17 cellular contexts compared by ENCODE assay signal in genomic region chr20:21106171-21106694, GRCh38. TPM values are rescaled to one million over a fixed set of nuclear protein-coding genes. Genes with fewer than 3 reads are reported as not detected.
DNase-seq lines count a peak whose midpoint lies in the region; ATAC-seq and TF ChIP-seq lines count a peak whose summit lies in the region.
"Had no signal": no experiment of that assay in that cellular context is flagged by ENCODE, and none has a peak within 500 bp of the region (broad histone marks: within the 10 kb centered on the region; RNA-seq: fewer than 3 reads in every experiment).

Gene LINC00237 (minus strand): TSS chr20:21106358.

- no peaks in the 10 kb centered on the region for H3K9me3 Mint-ChIP-seq in activated T-cell treated with anti-CD3 and anti-CD28 coated beads, Interleukin-2, amount 50 U/mL, for 72 hours
- H3K9me3 Mint-ChIP-seq in activated T-cell treated with anti-CD3 and anti-CD28 coated beads, Interleukin-2, amount 50 U/mL, for 4 hours: no peaks in the 10 kb centered on the region
- H3K9me3 Mint-ChIP-seq in activated CD8-positive, alpha-beta T cell treated with anti-CD3 and anti-CD28 coated beads for 36 hours: no peaks in the 10 kb centered on the region
- H3K9me3 Mint-ChIP-seq in stimulated activated memory B cell treated with anti-CD40 and anti-IgM and Interleukin-4, amounts not matched to agents 10 μg/mL and 1 μg/mL and 100 μg/mL, for 72 hours: no peaks in the 10 kb centered on the region
- no peaks in the 10 kb centered on the region for H3K9me3 Mint-ChIP-seq in activated CD4-positive, alpha-beta memory T cell treated with anti-CD3 and anti-CD28 coated beads for 36 hours
- H3K9me3 Mint-ChIP-seq: activated naive CD4-positive, alpha-beta T cell treated with anti-CD3 and anti-CD28 coated beads, Interleukin-2, amount 50 U/mL, for 72 hours; T-helper 1 cell treated with Interleukin-12 subunit alpha and Interleukin-12 subunit beta and Interleukin-4 antibody, amounts not matched to agents 30 μg/mL and 1 μg/mL, for 36 hours had no signal

- DNase-seq in activated T-cell treated with anti-CD3 and anti-CD28 coated beads, Interleukin-2, amount 50 U/mL, for 72 hours: no peak
- no peak for DNase-seq in activated T-cell treated with anti-CD3 and anti-CD28 coated beads, Interleukin-2, amount 50 U/mL, for 4 hours
- DNase-seq in activated CD8-positive, alpha-beta T cell treated with anti-CD3 and anti-CD28 coated beads for 36 hours: no peak
- DNase-seq in activated CD4-positive, alpha-beta memory T cell treated with anti-CD3 and anti-CD28 coated beads for 36 hours: no peak
- no peak for DNase-seq in H4 (ENCODE audit: low spot score)
- DNase-seq: activated CD4-positive, alpha-beta T cell treated with anti-CD3 and anti-CD28 coated beads, Interleukin-2, amount 50 U/mL, for 48 hours; DND-41; GOT3; NCI-H1092 treated with DMSO at 0.1 percent for 48 hours had no signal

- H3K27me3 ChIP-seq in iPS-20b (ENCODE audit: insufficient read depth, low read length): peaks cover 94% of the 10 kb centered on the region

- intact Hi-C loops in activated CD8-positive, alpha-beta T cell treated with anti-CD3 and anti-CD28 coated beads for 36 hours (cut with micrococcal nuclease): loop anchor here (10.0 kb wide), 2 partner anchors 409 to 1469 kb away; partner anchors contain the start of gene NKX2-2
- intact Hi-C loops in activated CD4-positive, alpha-beta memory T cell treated with anti-CD3 and anti-CD28 coated beads for 36 hours (cut with micrococcal nuclease): no loop called here

- ATAC-seq in activated T-cell treated with anti-CD3 and anti-CD28 coated beads, Interleukin-2, amount 50 U/mL, for 72 hours (replicated peaks in 1 of 2): no peak
- no peak for ATAC-seq in activated T-cell treated with anti-CD3 and anti-CD28 coated beads, Interleukin-2, amount 50 U/mL, for 4 hours
- ATAC-seq in activated CD8-positive, alpha-beta T cell treated with anti-CD3 and anti-CD28 coated beads for 36 hours: no peak
- no peak for ATAC-seq in stimulated activated memory B cell treated with anti-CD40 and anti-IgM and Interleukin-4, amounts not matched to agents 10 μg/mL and 1 μg/mL and 100 μg/mL, for 72 hours
- ATAC-seq in HG02571 (IDR thresholded peaks at IDR 0.05; ENCODE audit: unreplicated experiment): no peak
- ATAC-seq: activated naive CD4-positive, alpha-beta T cell treated with anti-CD3 and anti-CD28 coated beads, Interleukin-2, amount 50 U/mL, for 72 hours; pancreas had no signal

- H3K36me3 Mint-ChIP-seq in activated T-cell treated with anti-CD3 and anti-CD28 coated beads, Interleukin-2, amount 50 U/mL, for 72 hours (ENCODE audit: insufficient read depth in 2 of 2): no peaks in the 10 kb centered on the region
- H3K36me3 Mint-ChIP-seq in activated T-cell treated with anti-CD3 and anti-CD28 coated beads, Interleukin-2, amount 50 U/mL, for 4 hours (ENCODE audit: insufficient read depth): no peaks in the 10 kb centered on the region
- no peaks in the 10 kb centered on the region for H3K36me3 Mint-ChIP-seq in activated CD8-positive, alpha-beta T cell treated with anti-CD3 and anti-CD28 coated beads for 36 hours (ENCODE audit: low read depth)
- no peaks in the 10 kb centered on the region for H3K36me3 Mint-ChIP-seq in stimulated activated memory B cell treated with anti-CD40 and anti-IgM and Interleukin-4, amounts not matched to agents 10 μg/mL and 1 μg/mL and 100 μg/mL, for 72 hours
- no peaks in the 10 kb centered on the region for H3K36me3 Mint-ChIP-seq in activated CD4-positive, alpha-beta memory T cell treated with anti-CD3 and anti-CD28 coated beads for 36 hours

- peaks cover 24% of the 10 kb centered on the region for H3K4me1 Mint-ChIP-seq in activated T-cell treated with anti-CD3 and anti-CD28 coated beads, Interleukin-2, amount 50 U/mL, for 72 hours (ENCODE audit: low read depth)
- H3K4me1 Mint-ChIP-seq in activated T-cell treated with anti-CD3 and anti-CD28 coated beads, Interleukin-2, amount 50 U/mL, for 4 hours (ENCODE audit: low read depth): peaks cover 19% of the 10 kb centered on the region
- peaks cover 19% of the 10 kb centered on the region for H3K4me1 Mint-ChIP-seq in activated CD8-positive, alpha-beta T cell treated with anti-CD3 and anti-CD28 coated beads for 36 hours (ENCODE audit: low read depth)
- peaks cover 5% of the 10 kb centered on the region for H3K4me1 Mint-ChIP-seq in stimulated activated memory B cell treated with anti-CD40 and anti-IgM and Interleukin-4, amounts not matched to agents 10 μg/mL and 1 μg/mL and 100 μg/mL, for 72 hours
- peaks cover 18% of the 10 kb centered on the region for H3K4me1 Mint-ChIP-seq in activated CD4-positive, alpha-beta memory T cell treated with anti-CD3 and anti-CD28 coated beads for 36 hours (ENCODE audit: low read depth)

- CTCF ChIA-PET in activated CD8-positive, alpha-beta T cell treated with anti-CD3 and anti-CD28 coated beads for 36 hours (lab: Charles Lee): interaction anchor here (0.8 kb wide), 2 partner anchors 130 to 399 kb away, joined by 3 read pairs; no protein-coding TSS in a partner anchor
- CTCF ChIA-PET in activated CD4-positive, alpha-beta memory T cell treated with anti-CD3 and anti-CD28 coated beads for 36 hours (lab: Charles Lee): no interaction called here

- TF ChIP-seq CTCF in activated CD8-positive, alpha-beta T cell treated with anti-CD3 and anti-CD28 coated beads for 36 hours (IDR thresholded peaks at IDR 0.05): no peak

- H3K27ac ChIP-seq in iPS-20b (ENCODE audit: low read length): no peak within 1 kb of the TSS
- H3K27ac ChIP-seq: pancreas had no signal

- peaks cover 15% of the 10 kb centered on the region; the same call in 1 of the 2 replicates for H3K4me1 ChIP-seq in iPS-20b (ENCODE audit: insufficient read depth, low read length)

- POLR2A ChIA-PET in activated CD8-positive, alpha-beta T cell treated with anti-CD3 and anti-CD28 coated beads for 36 hours (lab: Charles Lee): no interaction called here
- POLR2A ChIA-PET in activated CD4-positive, alpha-beta memory T cell treated with anti-CD3 and anti-CD28 coated beads for 36 hours (lab: Charles Lee): no interaction called here

- H3K36me3 ChIP-seq in iPS-20b (ENCODE audit: insufficient read depth, low read depth, low read length): no peaks in the 10 kb centered on the region
- H3K36me3 ChIP-seq: pancreas had no signal

- peak within 1 kb of the TSS; percentile 64 to 71 for H3K4me3 Mint-ChIP-seq in activated T-cell treated with anti-CD3 and anti-CD28 coated beads, Interleukin-2, amount 50 U/mL, for 72 hours
- H3K4me3 Mint-ChIP-seq in activated T-cell treated with anti-CD3 and anti-CD28 coated beads, Interleukin-2, amount 50 U/mL, for 4 hours: no peak within 1 kb of the TSS
- peak within 1 kb of the TSS; percentile 24 for H3K4me3 Mint-ChIP-seq in activated CD8-positive, alpha-beta T cell treated with anti-CD3 and anti-CD28 coated beads for 36 hours
- peak within 1 kb of the TSS; percentile 12 for H3K4me3 Mint-ChIP-seq in stimulated activated memory B cell treated with anti-CD40 and anti-IgM and Interleukin-4, amounts not matched to agents 10 μg/mL and 1 μg/mL and 100 μg/mL, for 72 hours
- H3K4me3 Mint-ChIP-seq in activated CD4-positive, alpha-beta memory T cell treated with anti-CD3 and anti-CD28 coated beads for 36 hours: no peak within 1 kb of the TSS
- H3K4me3 Mint-ChIP-seq: T-helper 1 cell treated with Interleukin-12 subunit alpha and Interleukin-12 subunit beta and Interleukin-4 antibody, amounts not matched to agents 30 μg/mL and 1 μg/mL, for 36 hours had no signal

- H3K4me3 ChIP-seq in iPS-20b (ENCODE audit: low read length): peak within 1 kb of the TSS; percentile 66

- H3K9me3 ChIP-seq in iPS-20b (ENCODE audit: insufficient read depth, low read depth, low read length): no peaks in the 10 kb centered on the region
- H3K9me3 ChIP-seq: pancreas had no signal

- no peak within 1 kb of the TSS for H3K27ac Mint-ChIP-seq in activated T-cell treated with anti-CD3 and anti-CD28 coated beads, Interleukin-2, amount 50 U/mL, for 72 hours
- H3K27ac Mint-ChIP-seq in activated CD8-positive, alpha-beta T cell treated with anti-CD3 and anti-CD28 coated beads for 36 hours: no peak within 1 kb of the TSS
- no peak within 1 kb of the TSS for H3K27ac Mint-ChIP-seq in stimulated activated memory B cell treated with anti-CD40 and anti-IgM and Interleukin-4, amounts not matched to agents 10 μg/mL and 1 μg/mL and 100 μg/mL, for 72 hours
- no peak within 1 kb of the TSS for H3K27ac Mint-ChIP-seq in activated CD4-positive, alpha-beta memory T cell treated with anti-CD3 and anti-CD28 coated beads for 36 hours
- H3K27ac Mint-ChIP-seq: T-helper 1 cell treated with Interleukin-12 subunit alpha and Interleukin-12 subunit beta and Interleukin-4 antibody, amounts not matched to agents 30 μg/mL and 1 μg/mL, for 36 hours had no signal

- H3K9ac ChIP-seq in iPS-20b (ENCODE audit: low read depth, low read length): no peak within 1 kb of the TSS

- peaks cover 76% of the 10 kb centered on the region for H3K27me3 Mint-ChIP-seq in activated T-cell treated with anti-CD3 and anti-CD28 coated beads, Interleukin-2, amount 50 U/mL, for 72 hours (ENCODE audit: low read depth)
- peaks cover 68% of the 10 kb centered on the region for H3K27me3 Mint-ChIP-seq in activated T-cell treated with anti-CD3 and anti-CD28 coated beads, Interleukin-2, amount 50 U/mL, for 4 hours (ENCODE audit: low read depth)
- H3K27me3 Mint-ChIP-seq in activated CD8-positive, alpha-beta T cell treated with anti-CD3 and anti-CD28 coated beads for 36 hours: peaks cover 63% of the 10 kb centered on the region
- H3K27me3 Mint-ChIP-seq in stimulated activated memory B cell treated with anti-CD40 and anti-IgM and Interleukin-4, amounts not matched to agents 10 μg/mL and 1 μg/mL and 100 μg/mL, for 72 hours: peaks cover 71% of the 10 kb centered on the region
- peaks cover 48% of the 10 kb centered on the region for H3K27me3 Mint-ChIP-seq in activated CD4-positive, alpha-beta memory T cell treated with anti-CD3 and anti-CD28 coated beads for 36 hours

RNA-seq across cellular contexts. Expression of gene LINC00237, which starts in this region (rescaled TPM):
- under 1 TPM; 0.41 to 0.49 TPM for total RNA-seq in activated T-cell treated with anti-CD3 and anti-CD28 coated beads, Interleukin-2, amount 50 U/mL, for 72 hours
- not detected for total RNA-seq in activated T-cell treated with anti-CD3 and anti-CD28 coated beads, Interleukin-2, amount 50 U/mL, for 4 hours
- not detected for total RNA-seq in activated CD8-positive, alpha-beta T cell treated with anti-CD3 and anti-CD28 coated beads for 36 hours
- not detected for total RNA-seq in activated CD4-positive, alpha-beta memory T cell treated with anti-CD3 and anti-CD28 coated beads for 36 hours
- total RNA-seq in H4 (2014; rRNA removed; shearing (Covaris generic)): not detected in 2 replicates
- total RNA-seq: activated naive CD4-positive, alpha-beta T cell treated with anti-CD3 and anti-CD28 coated beads, Interleukin-2, amount 50 U/mL, for 72 hours; HT1080; liver; pancreas had no signal

Comparison
In these comparisons a context has a peak if more than half of its experiments do, and no peak if none do; other contexts are left out.
1. H3K4me3 Mint-ChIP-seq: peak in activated T-cell treated with anti-CD3 and anti-CD28 coated beads, Interleukin-2, amount 50 U/mL, for 72 hours (2 of 2), activated CD8-positive, alpha-beta T cell treated with anti-CD3 and anti-CD28 coated beads for 36 hours (single experiment) and stimulated activated memory B cell treated with anti-CD40 and anti-IgM and Interleukin-4, amounts not matched to agents 10 μg/mL and 1 μg/mL and 100 μg/mL, for 72 hours (single experiment); none in activated T-cell treated with anti-CD3 and anti-CD28 coated beads, Interleukin-2, amount 50 U/mL, for 4 hours (single experiment) and activated CD4-positive, alpha-beta memory T cell treated with anti-CD3 and anti-CD28 coated beads for 36 hours (single experiment).